Comparison of ENCODE assay signal across 8 cellular contexts in genomic region chr3:150412599-150413069, GRCh38. TPM values are rescaled to one million over a fixed set of nuclear protein-coding genes. Genes with fewer than 3 reads are reported as not detected.
DNase-seq lines count a peak whose midpoint lies in the region; ATAC-seq, FAIRE-seq and TF ChIP-seq lines count a peak whose summit lies in the region.

No MANE protein-coding gene starts in this region.

- H3K27me3 ChIP-seq in GM12878 (replicated peaks in 1 of 2; ENCODE audit: control insufficient read depth in 2 of 2, insufficient read depth in 2 of 2, low read length in 1 of 2), result no peaks in the 10 kb centered on the region
- H3K27me3 ChIP-seq in left lung, result no peaks in the 10 kb centered on the region
- H3K27me3 ChIP-seq in thymus (ENCODE audit: control insufficient read depth, insufficient read depth), result no peaks in the 10 kb centered on the region

- POLR2A ChIA-PET in GM12878 (lab: Charles Lee), result interaction anchor here (0.5 to 1.8 kb wide), 11 partner anchors 9 to 652 kb away, joined by 3 to 6 read pairs (median 3); partner anchors contain the start of gene SELENOT

- RAD21 ChIA-PET in GM12878 (lab: Charles Lee; ENCODE audit: unreplicated experiment), result interaction anchor here (0.6 to 2.8 kb wide), 13 partner anchors 10 to 190 kb away, joined by 3 to 22 read pairs (median 4); partner anchors contain the start of gene SELENOT

- H3K4me1 ChIP-seq in GM12878 (ENCODE audit: control insufficient read depth, insufficient read depth, low read length), result no peaks in the 10 kb centered on the region
- H3K4me1 ChIP-seq in left lung, result peaks cover 6 to 67% of the 10 kb centered on the region in 2 donors
- peaks cover 5% of the 10 kb centered on the region for H3K4me1 ChIP-seq in thymus (ENCODE audit: control insufficient read depth, insufficient read depth, low read length)

- TF ChIP-seq RAD21 in GM12878 (IDR thresholded peaks at IDR 0.05; ENCODE audit: insufficient read depth, low read depth, low read length), result no peak

- no peak for TF ChIP-seq POLR2A in GM12878 (IDR thresholded peaks at IDR 0.05; ENCODE audit: low read depth, low read length)

- no peak overlapping the region for H2AFZ ChIP-seq in GM12878 (ENCODE audit: control insufficient read depth, low read depth, low read length)

- peak overlapping the region; percentile 44 for H3K27ac Mint-ChIP-seq in activated naive CD4-positive, alpha-beta T cell treated with anti-CD3 and anti-CD28 coated beads, Interleukin-2, amount 10 ng/mL, durations not matched to agents 7 days and 5 days

- no peaks in the 10 kb centered on the region for H3K9me3 Mint-ChIP-seq in activated naive CD4-positive, alpha-beta T cell treated with anti-CD3 and anti-CD28 coated beads, Interleukin-2, amount 10 ng/mL, durations not matched to agents 7 days and 5 days

- TF ChIP-seq CTCF in GM12878 (IDR thresholded peaks at IDR 0.05 in 2 of 3, conservative IDR thresholded peaks at IDR 0.05 in 1 of 3; ENCODE audit: control insufficient read depth in 2 of 3, extremely low read depth in 1 of 3, insufficient read depth in 1 of 3, low read depth in 3 of 3, low read length in 3 of 3) (no peak), left lung (IDR thresholded peaks at IDR 0.05) (no peak)

- no peak for TF ChIP-seq EP300 in GM12878 (IDR thresholded peaks at IDR 0.05; ENCODE audit: borderline replicate concordance in 1 of 2, control insufficient read depth in 1 of 2, low read depth in 2 of 2, low read length in 2 of 2)

- intact Hi-C loops in GM12878 (cut with micrococcal nuclease; ENCODE audit: unreplicated experiment), result loop anchor here (5.0 kb wide), 3 partner anchors 85 to 190 kb away; partner anchors contain the start of gene SELENOT
- intact Hi-C loops in left lung (cut with DNase I), result no loop called here

- no peak for FAIRE-seq in GM12878 (lab: Jason Lieb, UNC)

- H3K4me1 Mint-ChIP-seq in activated naive CD4-positive, alpha-beta T cell treated with anti-CD3 and anti-CD28 coated beads, Interleukin-2, amount 10 ng/mL, durations not matched to agents 7 days and 5 days, result peaks cover 55% of the 10 kb centered on the region

- DNase-seq in activated naive CD4-positive, alpha-beta T cell treated with anti-CD3 and anti-CD28 coated beads, Interleukin-2, amount 10 ng/mL, durations not matched to agents 7 days and 5 days, result peak; percentile 23
- no peak for DNase-seq in activated naive CD4-positive, alpha-beta T cell treated with anti-CD3 and anti-CD28 coated beads, Interleukin-2, amount 50 U/mL, for 16 hours
- DNase-seq in NCI-H524 treated with DMSO at 0.1 percent for 48 hours (lab: John Stamatoyannopoulos, UW), result peak; percentile 13
- no peak for DNase-seq in GM12878 (ENCODE audit: low read depth, low spot score)
- no peak for DNase-seq in left lung

- H3K27ac ChIP-seq in GM12878 (ENCODE audit: control insufficient read depth, insufficient read depth) (peak overlapping the region; percentile 37), left lung (peak overlapping the region; percentile 25 to 58), thymus (ENCODE audit: low read depth) (no peak overlapping the region)

- peaks cover 6% of the 10 kb centered on the region for H3K27me3 Mint-ChIP-seq in activated naive CD4-positive, alpha-beta T cell treated with anti-CD3 and anti-CD28 coated beads, Interleukin-2, amount 10 ng/mL, durations not matched to agents 7 days and 5 days

- H3K36me3 Mint-ChIP-seq in activated naive CD4-positive, alpha-beta T cell treated with anti-CD3 and anti-CD28 coated beads, Interleukin-2, amount 10 ng/mL, durations not matched to agents 7 days and 5 days, result peaks cover 42% of the 10 kb centered on the region

- peaks cover 87% of the 10 kb centered on the region for H3K79me2 ChIP-seq in GM12878 (ENCODE audit: control insufficient read depth, insufficient read depth, low read length)

- in situ Hi-C loops in GM12878 (cut with MboI), result no loop called here

- CTCF ChIA-PET in activated naive CD4-positive, alpha-beta T cell treated with anti-CD3 and anti-CD28 coated beads, Interleukin-2, amount 10 ng/mL, durations not matched to agents 7 days and 5 days (lab: Charles Lee), result interaction anchor here (0.8 to 2.6 kb wide), 3 partner anchors 22 to 190 kb away, joined by 3 to 12 read pairs (median 3); no protein-coding TSS in a partner anchor
- CTCF ChIA-PET in GM12878 (lab: Yijun Ruan, JAX), result interaction anchor here (0.6 to 3.7 kb wide), 10 partner anchors 10 to 347 kb away, joined by 3 to 19 read pairs (median 4); no protein-coding TSS in a partner anchor

- ATAC-seq in GM12878, result no peak
- no peak for ATAC-seq in left lung
- ATAC-seq in HG03469 (IDR thresholded peaks at IDR 0.05; ENCODE audit: unreplicated experiment), result no peak
- no peak for ATAC-seq in HG03196 (IDR thresholded peaks at IDR 0.05; ENCODE audit: unreplicated experiment)

- SMC1A ChIA-PET in GM12878 (lab: Charles Lee; ENCODE audit: uncharacterized antibody, unreplicated experiment), result interaction anchor here (0.7 to 7.0 kb wide), 27 partner anchors 9 to 200 kb away, joined by 3 to 50 read pairs (median 4); no protein-coding TSS in a partner anchor

- H4K20me1 ChIP-seq in GM12878 (ENCODE audit: control insufficient read depth, insufficient read depth), result peaks cover 3% of the 10 kb centered on the region

- H3K4me2 ChIP-seq in GM12878 (ENCODE audit: control insufficient read depth, insufficient read depth), result peak overlapping the region; percentile 86

- H3K9ac ChIP-seq in GM12878 (ENCODE audit: control insufficient read depth, insufficient read depth, low read length), result peak overlapping the region; percentile 57

- H3K4me3 ChIP-seq in GM12878 (peak overlapping the region; percentile 96), left lung (peak overlapping the region; percentile 86 to 91), thymus (ENCODE audit: low read length) (peak overlapping the region; percentile 50)

- WGBS in GM12878 (ENCODE audit: insufficient coverage, insufficient replicate concordance, low lambda C conversion rate, missing lambda C conversion rate), result 0% methylated on average over 4 of the region's 4 CpGs
- 4% methylated on average over 4 of the region's 4 CpGs for WGBS in thymus

- no TSS peak for BruUV-seq in GM12878 (replicated peaks; lab: Mats Ljungman, UMichigan)

- no peaks in the 10 kb centered on the region for H3K9me3 ChIP-seq in GM12878 (replicated peaks; ENCODE audit: control insufficient read depth, insufficient read depth, low read length)
- H3K9me3 ChIP-seq in left lung, result no peaks in the 10 kb centered on the region
- H3K9me3 ChIP-seq in thymus (ENCODE audit: control insufficient read depth), result no peaks in the 10 kb centered on the region

- H3K36me3 ChIP-seq in GM12878 (ENCODE audit: control insufficient read depth in 2 of 2, insufficient read depth in 2 of 2, low read length in 1 of 2) (no peaks in the 10 kb centered on the region; a peak in 1 of 4 replicates), left lung (peaks cover 0 to 7% of the 10 kb centered on the region in 2 donors), thymus (ENCODE audit: control insufficient read depth, insufficient read depth) (no peaks in the 10 kb centered on the region)

- H3K4me3 Mint-ChIP-seq in activated naive CD4-positive, alpha-beta T cell treated with anti-CD3 and anti-CD28 coated beads, Interleukin-2, amount 10 ng/mL, durations not matched to agents 7 days and 5 days, result peak overlapping the region; percentile 89

TF ChIP-seq in GM12878, 131 proteins besides CTCF, POLR2A, EP300 and RAD21 (continues in another document):
- no peak for TF ChIP-seq MEF2B (IDR thresholded peaks at IDR 0.05; ENCODE audit: partially characterized antibody, poor library complexity, severe bottlenecking)
- TF ChIP-seq NBN (IDR thresholded peaks at IDR 0.05), result no peak
- TF ChIP-seq BRCA1 (IDR thresholded peaks at IDR 0.05; ENCODE audit: low read depth, low read length), result no peak
- peak; percentile 81 for TF ChIP-seq MXI1 (IDR thresholded peaks at IDR 0.05; ENCODE audit: low read depth, low read length)
- no peak for TF ChIP-seq TARDBP (IDR thresholded peaks at IDR 0.05; ENCODE audit: borderline replicate concordance)
- no peak for TF ChIP-seq KLF5 (IDR thresholded peaks at IDR 0.05; ENCODE audit: partially characterized antibody)
- TF ChIP-seq RAD51 (IDR thresholded peaks at IDR 0.05), result peak; percentile 88
- 0 out of 2 replicates have a peak, but pooled peaks have one; percentile 41 for TF ChIP-seq SIN3A (IDR thresholded peaks at IDR 0.05; ENCODE audit: low read depth, low read length)
- no peak for TF ChIP-seq RCOR1 (conservative IDR thresholded peaks at IDR 0.05; ENCODE audit: low read depth, low read length)
- peak; percentile 29 for TF ChIP-seq USF1 (IDR thresholded peaks at IDR 0.05; ENCODE audit: borderline replicate concordance, extremely low read length, insufficient read depth, low read depth, low read length)
- no peak for TF ChIP-seq SREBF2 (IDR thresholded peaks at IDR 0.05; ENCODE audit: low read length)
- 0 out of 2 replicates have a peak, but pooled peaks have one; percentile 60 for TF ChIP-seq WRNIP1 (IDR thresholded peaks at IDR 0.05; ENCODE audit: borderline replicate concordance, low read depth, low read length)

RNA-seq across cellular contexts. Expression of gene TSC22D2, which starts 4.5 kb away (rescaled TPM):
- 34.3 and 34.9 TPM in 2 replicates for total RNA-seq in GM12878 (2013; cell fraction: nucleolus; rRNA removed)
- 7.0 and 7.4 TPM in 2 replicates for total RNA-seq in GM12878 (2014; rRNA removed)
- total RNA-seq in GM12878 (2014; rRNA removed; fragmentation: Illumina TruSeq; extraction: Trizol), result 11.0 and 11.2 TPM in 2 replicates
- 16.1 and 17.1 TPM in 2 replicates for total RNA-seq in GM12878 (2021)
- polyA plus RNA-seq in GM12878 (2011; ENCODE audit: low read depth), result 9.2 TPM
- 11.8 and 16.7 TPM in 2 replicates for polyA plus RNA-seq in GM12878 (2011; rRNA removed)
- polyA plus RNA-seq in GM12878 (2011; cell fraction: cytosol; rRNA removed), result 4.1 and 4.8 TPM in 2 replicates
- 16.7 and 21.0 TPM in 2 replicates for polyA plus RNA-seq in GM12878 (2011; cell fraction: nucleus; rRNA removed)
- polyA plus RNA-seq in GM12878 (2012), result 9.0 and 9.3 TPM in 2 replicates
- polyA plus RNA-seq in GM12878 (2014; fragmentation: Illumina TruSeq; extraction: Trizol), result 13.9 and 18.7 TPM in 2 replicates
- 10 to 100 TPM; 10.5 to 19.4 TPM for polyA plus RNA-seq in GM12878 (2014; fragmentation: Nextera tagmentation; extraction: Ambion mirVana)
- 5.6 and 8.2 TPM in 2 replicates for polyA plus RNA-seq in GM12878 (2014; rRNA removed)
- polyA plus RNA-seq in GM12878 (2016; fragmentation: Nextera tagmentation; extraction: Ambion mirVana), result 1 to 10 TPM; 8.1 to 9.5 TPM
- 24.2 and 29.4 TPM in 2 replicates for polyA minus RNA-seq in GM12878 (2011; rRNA and poly(A)+ RNA removed)
- 11.4 and 12.9 TPM in 2 replicates for polyA minus RNA-seq in GM12878 (2011; cell fraction: cytosol; rRNA and poly(A)+ RNA removed)
- 37.1 and 70.3 TPM in 2 replicates for polyA minus RNA-seq in GM12878 (2011; cell fraction: nucleus; rRNA and poly(A)+ RNA removed)
- 10 to 100 TPM; 25.9 to 46.6 TPM for total RNA-seq in left lung
- polyA plus RNA-seq in thymus, result 21.5 TPM

Comparison
In these comparisons a context has a peak if more than half of its experiments do, and no peak if none do; other contexts are left out.
1. DNase-seq: peak in activated naive CD4-positive, alpha-beta T cell treated with anti-CD3 and anti-CD28 coated beads, Interleukin-2, amount 10 ng/mL, durations not matched to agents 7 days and 5 days (single experiment) and NCI-H524 treated with DMSO at 0.1 percent for 48 hours (single experiment); none in activated naive CD4-positive, alpha-beta T cell treated with anti-CD3 and anti-CD28 coated beads, Interleukin-2, amount 50 U/mL, for 16 hours (single experiment), GM12878 (single experiment) and left lung (0 of 2).
2. Peak in every context shown above with its lines, with median percentiles within 50 percentile points of each other: H3K4me3 ChIP-seq.